ENCODE assay signal across 23 cellular contexts in genomic region chr1:151833172-151833571, GRCh38. TPM values are rescaled to one million over a fixed set of nuclear protein-coding genes. Genes with fewer than 3 reads are reported as not detected.
DNase-seq lines count a peak whose midpoint lies in the region; FAIRE-seq and TF ChIP-seq lines count a peak whose summit lies in the region.
"Had no signal": no experiment of that assay in that cellular context is flagged by ENCODE, and none has a peak within 500 bp of the region (broad histone marks: within the 10 kb centered on the region; RNA-seq: fewer than 3 reads in every experiment).

No MANE protein-coding gene starts in this region.

- peak overlapping the region in 1 of 2 donors; percentile 77 for H3K9ac ChIP-seq in kidney (ENCODE audit: low read length in 2 of 2)
- H3K9ac ChIP-seq in skeletal muscle tissue (ENCODE audit: low read depth in 1 of 3, low read length in 3 of 3), result peak overlapping the region; percentile 23 to 76 (median 63)
- H3K9ac ChIP-seq: neural progenitor cell had no signal

- peak overlapping the region; percentile 38 for H3K27ac Mint-ChIP-seq in activated CD4-positive, alpha-beta T cell treated with anti-CD3 and anti-CD28 coated beads, Interleukin-2, amount 10 ng/mL, durations not matched to agents 24 days and 14 days
- no peak overlapping the region for H3K27ac Mint-ChIP-seq in activated naive CD4-positive, alpha-beta T cell treated with anti-CD3 and anti-CD28 coated beads, Interleukin-2, amount 10 ng/mL, durations not matched to agents 7 days and 5 days
- H3K27ac Mint-ChIP-seq in Caco-2 (ENCODE audit: unreplicated experiment), result no peak overlapping the region
- H3K27ac Mint-ChIP-seq: activated CD4-positive, alpha-beta T cell treated with anti-CD3 and anti-CD28 coated beads, Interleukin-2, amount 10 ng/mL, durations not matched to agents 7 days and 5 days; activated naive CD4-positive, alpha-beta T cell treated with anti-CD3 and anti-CD28 coated beads for 36 hours; mesothelial cell of epicardium had no signal

- H3K27me3 ChIP-seq in skeletal muscle tissue (ENCODE audit: control insufficient read depth in 3 of 3, insufficient read depth in 3 of 3, low read length in 3 of 3), result peaks cover 7 to 13% (median 12%) of the 10 kb centered on the region in 3 donors
- H3K27me3 ChIP-seq in Caco-2 (replicated peaks; ENCODE audit: control insufficient read depth, insufficient read depth, low read length), result no peaks in the 10 kb centered on the region

- H3K27me3 Mint-ChIP-seq in activated CD4-positive, alpha-beta T cell treated with anti-CD3 and anti-CD28 coated beads, Interleukin-2, amount 10 ng/mL, durations not matched to agents 24 days and 14 days, result no peaks in the 10 kb centered on the region
- peaks cover 23% of the 10 kb centered on the region for H3K27me3 Mint-ChIP-seq in activated naive CD4-positive, alpha-beta T cell treated with anti-CD3 and anti-CD28 coated beads, Interleukin-2, amount 10 ng/mL, durations not matched to agents 7 days and 5 days
- H3K27me3 Mint-ChIP-seq in Caco-2 (ENCODE audit: insufficient read depth, unreplicated experiment), result no peaks in the 10 kb centered on the region

- H3K4me1 ChIP-seq in kidney (ENCODE audit: control insufficient read depth in 1 of 2, insufficient read depth in 1 of 2, low read depth in 1 of 2, low read length in 2 of 2) (peaks cover 36 to 46% of the 10 kb centered on the region in 2 donors), skeletal muscle tissue (ENCODE audit: control insufficient read depth in 3 of 3, insufficient read depth in 3 of 3, low read length in 3 of 3) (peaks cover 43 to 70% (median 52%) of the 10 kb centered on the region in 3 donors), Caco-2 (peaks cover 20% of the 10 kb centered on the region)

- POLR2A ChIA-PET in RWPE1 (lab: Yijun Ruan, JAX; ENCODE audit: low non-redundant PET) (no interaction called here), Caco-2 (lab: Charles Lee) (no interaction called here)

- peaks cover 68% of the 10 kb centered on the region for H3K4me1 Mint-ChIP-seq in activated CD4-positive, alpha-beta T cell treated with anti-CD3 and anti-CD28 coated beads, Interleukin-2, amount 10 ng/mL, durations not matched to agents 24 days and 14 days
- H3K4me1 Mint-ChIP-seq in activated naive CD4-positive, alpha-beta T cell treated with anti-CD3 and anti-CD28 coated beads, Interleukin-2, amount 10 ng/mL, durations not matched to agents 7 days and 5 days, result peaks cover 82% of the 10 kb centered on the region
- H3K4me1 Mint-ChIP-seq in Caco-2 (ENCODE audit: low read depth, unreplicated experiment), result peaks cover 31% of the 10 kb centered on the region

- no TSS peak for BruUV-seq in Caco-2 (replicated peaks; lab: Mats Ljungman, UMichigan)

- FAIRE-seq in kidney (lab: Jason Lieb, UNC), result no peak
- FAIRE-seq: A549, endometrium, G401.6 had no signal

- no peak for DNase-seq in activated CD4-positive, alpha-beta T cell treated with anti-CD3 and anti-CD28 coated beads, Interleukin-2, amount 10 ng/mL, durations not matched to agents 24 days and 14 days
- DNase-seq in activated CD4-positive, alpha-beta T cell treated with anti-CD3 and anti-CD28 coated beads for 4 hours, result no peak
- no peak for DNase-seq in RWPE1 (ENCODE audit: low spot score)
- DNase-seq in kidney, result no peak
- DNase-seq in substantia nigra (lab: John Stamatoyannopoulos, UW), result no peak
- no peak for DNase-seq in activated naive CD4-positive, alpha-beta T cell treated with anti-CD3 and anti-CD28 coated beads, Interleukin-2, amount 10 ng/mL, durations not matched to agents 7 days and 5 days
- no peak for DNase-seq in Caco-2
- DNase-seq: activated CD4-positive, alpha-beta T cell treated with anti-CD3 and anti-CD28 coated beads, Interleukin-2, amount 10 ng/mL, durations not matched to agents 7 days and 5 days; activated naive CD4-positive, alpha-beta T cell treated with anti-CD3 and anti-CD28 coated beads for 36 hours; aorta; NCI-H1417 treated with DMSO at 0.1 percent for 48 hours; retina; stimulated activated CD8-positive, alpha-beta memory T cell treated with anti-CD3 and anti-CD28 coated beads, Interleukin-4, amount 100 ng/mL, for 48 hours had no signal

- intact Hi-C loops in activated CD4-positive, alpha-beta T cell treated with anti-CD3 and anti-CD28 coated beads, Interleukin-2, amount 10 ng/mL, durations not matched to agents 24 days and 14 days (cut with micrococcal nuclease), result no loop called here
- intact Hi-C loops in kidney (cut with DNase I) (no loop called here), Caco-2 (cut with micrococcal nuclease; ENCODE audit: unreplicated experiment) (no loop called here)

- H3K27ac ChIP-seq in RWPE1 (peak overlapping the region; percentile 56), kidney (ENCODE audit: low read depth in 2 of 2, low read length in 2 of 2) (peak overlapping the region; percentile 75 to 88), skeletal muscle tissue (ENCODE audit: low read depth, low read length) (peak overlapping the region; percentile 96), substantia nigra (ENCODE audit: low read depth, low read length, poor library complexity, severe bottlenecking) (no peak overlapping the region)
- H3K27ac ChIP-seq: neural progenitor cell had no signal

- no peaks in the 10 kb centered on the region for H3K9me3 Mint-ChIP-seq in activated CD4-positive, alpha-beta T cell treated with anti-CD3 and anti-CD28 coated beads, Interleukin-2, amount 10 ng/mL, durations not matched to agents 24 days and 14 days
- no peaks in the 10 kb centered on the region for H3K9me3 Mint-ChIP-seq in activated naive CD4-positive, alpha-beta T cell treated with anti-CD3 and anti-CD28 coated beads, Interleukin-2, amount 10 ng/mL, durations not matched to agents 7 days and 5 days
- no peaks in the 10 kb centered on the region for H3K9me3 Mint-ChIP-seq in Caco-2 (ENCODE audit: unreplicated experiment)
- H3K9me3 Mint-ChIP-seq: activated CD4-positive, alpha-beta T cell treated with anti-CD3 and anti-CD28 coated beads, Interleukin-2, amount 10 ng/mL, durations not matched to agents 7 days and 5 days; activated naive CD4-positive, alpha-beta T cell treated with anti-CD3 and anti-CD28 coated beads for 36 hours; mesothelial cell of epicardium had no signal

- H3K36me3 ChIP-seq in kidney (ENCODE audit: control insufficient read depth in 1 of 2, insufficient read depth in 2 of 2, low read length in 2 of 2), result peaks cover 0 to 3% of the 10 kb centered on the region in 2 donors
- H3K36me3 ChIP-seq in skeletal muscle tissue (ENCODE audit: control insufficient read depth in 3 of 3, insufficient read depth in 3 of 3, low read length in 3 of 3), result peaks cover 2 to 4% (median 3%) of the 10 kb centered on the region in 3 donors
- H3K36me3 ChIP-seq in Caco-2 (ENCODE audit: control insufficient read depth, insufficient read depth, low read length), result no peaks in the 10 kb centered on the region
- H3K36me3 ChIP-seq: neural progenitor cell had no signal

- TF ChIP-seq CTCF in RWPE1 (conservative IDR thresholded peaks at IDR 0.05; ENCODE audit: low read depth), result no peak
- TF ChIP-seq CTCF in kidney (IDR thresholded peaks at IDR 0.05; ENCODE audit: borderline replicate concordance, extremely low read depth, insufficient read depth), result no peak
- no peak for TF ChIP-seq CTCF in Caco-2 (IDR thresholded peaks at IDR 0.05; ENCODE audit: insufficient read depth in 1 of 2, low read depth in 1 of 2, low read length in 1 of 2, severe bottlenecking in 1 of 2, unreplicated experiment in 1 of 2)

- no peaks in the 10 kb centered on the region for H3K9me3 ChIP-seq in kidney (ENCODE audit: control insufficient read depth in 1 of 2, low read length in 2 of 2)
- no peaks in the 10 kb centered on the region for H3K9me3 ChIP-seq in skeletal muscle tissue (ENCODE audit: control insufficient read depth in 3 of 3, low read length in 3 of 3)
- no peaks in the 10 kb centered on the region for H3K9me3 ChIP-seq in Caco-2
- H3K9me3 ChIP-seq: A549 had no signal

- CTCF ChIA-PET in RWPE1 (lab: Yijun Ruan, JAX), result interaction anchor here (0.6 kb wide), 1 partner anchor 61 kb away, joined by 3 read pairs; no protein-coding TSS in a partner anchor
- CTCF ChIA-PET in activated naive CD4-positive, alpha-beta T cell treated with anti-CD3 and anti-CD28 coated beads, Interleukin-2, amount 10 ng/mL, durations not matched to agents 7 days and 5 days (lab: Charles Lee), result interaction anchor here (1.2 kb wide), 1 partner anchor 226 kb away, joined by 3 read pairs; no protein-coding TSS in a partner anchor
- CTCF ChIA-PET in Caco-2 (lab: Charles Lee), result no interaction called here

- H3K4me3 Mint-ChIP-seq in activated CD4-positive, alpha-beta T cell treated with anti-CD3 and anti-CD28 coated beads, Interleukin-2, amount 10 ng/mL, durations not matched to agents 24 days and 14 days, result no peak overlapping the region
- H3K4me3 Mint-ChIP-seq in activated naive CD4-positive, alpha-beta T cell treated with anti-CD3 and anti-CD28 coated beads, Interleukin-2, amount 10 ng/mL, durations not matched to agents 7 days and 5 days, result no peak overlapping the region
- H3K4me3 Mint-ChIP-seq in Caco-2 (ENCODE audit: unreplicated experiment), result no peak overlapping the region
- H3K4me3 Mint-ChIP-seq: activated naive CD4-positive, alpha-beta T cell treated with anti-CD3 and anti-CD28 coated beads for 36 hours; mesothelial cell of epicardium; neural progenitor cell had no signal

- H3K36me3 Mint-ChIP-seq in activated CD4-positive, alpha-beta T cell treated with anti-CD3 and anti-CD28 coated beads, Interleukin-2, amount 10 ng/mL, durations not matched to agents 24 days and 14 days (ENCODE audit: low read depth), result peaks cover 2% of the 10 kb centered on the region
- no peaks in the 10 kb centered on the region for H3K36me3 Mint-ChIP-seq in activated naive CD4-positive, alpha-beta T cell treated with anti-CD3 and anti-CD28 coated beads, Interleukin-2, amount 10 ng/mL, durations not matched to agents 7 days and 5 days
- H3K36me3 Mint-ChIP-seq in Caco-2 (ENCODE audit: insufficient read depth, unreplicated experiment), result peaks cover 11% of the 10 kb centered on the region
- H3K36me3 Mint-ChIP-seq: mesothelial cell of epicardium, neural progenitor cell had no signal

- H3K4me3 ChIP-seq in kidney (ENCODE audit: low read length in 2 of 2) (peak overlapping the region; percentile 36 to 54), skeletal muscle tissue (ENCODE audit: low read length in 3 of 3) (peak overlapping the region; percentile 24 to 38 (median 35)), Caco-2 (ENCODE audit: low read depth, low read length) (no peak overlapping the region)
- H3K4me3 ChIP-seq: A549, neural progenitor cell had no signal

RNA-seq across cellular contexts. Expression of gene RORC, which starts 1.6 kb away (rescaled TPM):
- 1.0 and 1.3 TPM in 2 replicates for total RNA-seq in activated CD4-positive, alpha-beta T cell treated with anti-CD3 and anti-CD28 coated beads, Interleukin-2, amount 10 ng/mL, durations not matched to agents 24 days and 14 days
- 19.1 TPM for total RNA-seq in kidney
- 34.5 TPM for polyA plus RNA-seq in kidney (ENCODE audit: insufficient read depth, low read depth, low replicate concordance)
- 8.9 TPM for total RNA-seq in skeletal muscle tissue
- not detected in 2 replicates for total RNA-seq in Caco-2 (2022)
- total RNA-seq: chondrocyte, mesothelial cell of epicardium had no signal
- polyA plus RNA-seq: BJ had no signal

RNA-seq across cellular contexts. Expression of gene C2CD4D, which starts 6.4 kb away (rescaled TPM):
- total RNA-seq in activated CD4-positive, alpha-beta T cell treated with anti-CD3 and anti-CD28 coated beads, Interleukin-2, amount 10 ng/mL, durations not matched to agents 24 days and 14 days, result 0.86 and 1.5 TPM in 2 replicates
- total RNA-seq in kidney, result 0.57 TPM
- polyA plus RNA-seq in kidney (ENCODE audit: insufficient read depth, low read depth, low replicate concordance), result 0.43 TPM
- total RNA-seq in skeletal muscle tissue, result not detected
- total RNA-seq in Caco-2 (2022), result 0.23 and 0.60 TPM in 2 replicates
- total RNA-seq: aorta, chondrocyte had no signal
- polyA plus RNA-seq: A549, aorta, BJ had no signal

RNA-seq across cellular contexts. Expression of gene THEM5, which starts 20.3 kb away (rescaled TPM):
- not detected in 2 replicates for total RNA-seq in activated CD4-positive, alpha-beta T cell treated with anti-CD3 and anti-CD28 coated beads, Interleukin-2, amount 10 ng/mL, durations not matched to agents 24 days and 14 days
- total RNA-seq in kidney (not detected), skeletal muscle tissue (not detected), Caco-2 (2022) (not detected in 2 replicates)
- not detected for polyA plus RNA-seq in kidney (ENCODE audit: insufficient read depth, low read depth, low replicate concordance)
- total RNA-seq: activated CD4-positive, alpha-beta T cell treated with anti-CD3 and anti-CD28 coated beads, Interleukin-2, amount 10 ng/mL, durations not matched to agents 7 days and 5 days; activated naive CD4-positive, alpha-beta T cell treated with anti-CD3 and anti-CD28 coated beads for 36 hours; aorta; chondrocyte; left colon; mesothelial cell of epicardium; subcutaneous adipose tissue had no signal
- polyA plus RNA-seq: A549, aorta, BJ had no signal

RNA-seq across cellular contexts. Expression of gene LINGO4, which starts 28.0 kb away (rescaled TPM):
- total RNA-seq in activated CD4-positive, alpha-beta T cell treated with anti-CD3 and anti-CD28 coated beads, Interleukin-2, amount 10 ng/mL, durations not matched to agents 24 days and 14 days, result not detected in 2 replicates
- total RNA-seq in kidney (0.41 TPM), skeletal muscle tissue (under 0.01 TPM), Caco-2 (2022) (not detected in 2 replicates)
- 0.32 TPM for polyA plus RNA-seq in kidney (ENCODE audit: insufficient read depth, low read depth, low replicate concordance)
- total RNA-seq: aorta, chondrocyte, mesothelial cell of epicardium, subcutaneous adipose tissue had no signal
- polyA plus RNA-seq: A549, aorta, BJ had no signal

RNA-seq across cellular contexts. Expression of gene TDRKH, which starts 42.9 kb away (rescaled TPM):
- 12.7 and 13.3 TPM in 2 replicates for total RNA-seq in activated CD4-positive, alpha-beta T cell treated with anti-CD3 and anti-CD28 coated beads, Interleukin-2, amount 10 ng/mL, durations not matched to agents 24 days and 14 days
- 13.5 TPM for total RNA-seq in kidney
- polyA plus RNA-seq in kidney (ENCODE audit: insufficient read depth, low read depth, low replicate concordance), result 5.3 TPM
- total RNA-seq in skeletal muscle tissue, result 4.7 TPM
- total RNA-seq in Caco-2 (2022), result 12.6 and 15.0 TPM in 2 replicates
